13 cellular contexts compared by ENCODE assay signal in genomic region chr7:43058271-43059066, GRCh38. TPM values are rescaled to one million over a fixed set of nuclear protein-coding genes. Genes with fewer than 3 reads are reported as not detected.
DNase-seq lines count a peak whose midpoint lies in the region; ATAC-seq and TF ChIP-seq lines count a peak whose summit lies in the region.
"Had no signal": no experiment of that assay in that cellular context is flagged by ENCODE, and none has a peak within 500 bp of the region (broad histone marks: within the 10 kb centered on the region; RNA-seq: fewer than 3 reads in every experiment).

No MANE protein-coding gene starts in this region.

- no peak for TF ChIP-seq POLR2A in suprapubic skin (IDR thresholded peaks at IDR 0.05)

- H3K27me3 Mint-ChIP-seq in GM23338 (ENCODE audit: insufficient read depth, low read depth, poor library complexity) (no peaks in the 10 kb centered on the region), Calu3 (ENCODE audit: unreplicated experiment) (peaks cover 17% of the 10 kb centered on the region)
- H3K27me3 Mint-ChIP-seq: naive B cell had no signal

- H3K4me1 ChIP-seq in GM23338 (ENCODE audit: insufficient read depth) (peaks cover 16% of the 10 kb centered on the region), HUES6 (ENCODE audit: control insufficient read depth, insufficient read depth, low read length) (peaks cover 12% of the 10 kb centered on the region), suprapubic skin (no peaks in the 10 kb centered on the region)

- TF ChIP-seq CTCF in GM23338 (conservative IDR thresholded peaks at IDR 0.05; ENCODE audit: low read depth in 2 of 2) (no peak), suprapubic skin (IDR thresholded peaks at IDR 0.05) (no peak), Calu3 (IDR thresholded peaks at IDR 0.05; ENCODE audit: unreplicated experiment) (no peak)

- H3K4me2 ChIP-seq in GM23338: peak overlapping the region; percentile 76

- H3K9ac ChIP-seq in HUES6 (ENCODE audit: low read length): no peak overlapping the region

- H3K9me3 Mint-ChIP-seq in GM23338 (peaks cover 15% of the 10 kb centered on the region; the same call in 2 of the 3 replicates), Calu3 (ENCODE audit: low read depth, unreplicated experiment) (peaks cover 3% of the 10 kb centered on the region)

- no peak for TF ChIP-seq EP300 in suprapubic skin (IDR thresholded peaks at IDR 0.05)

- no peak overlapping the region for H3K27ac Mint-ChIP-seq in GM23338
- no peak overlapping the region for H3K27ac Mint-ChIP-seq in Calu3 (ENCODE audit: unreplicated experiment)

- no peaks in the 10 kb centered on the region for H3F3A ChIP-seq in GM23338 (replicated peaks; ENCODE audit: low read depth)

- H2AFZ ChIP-seq in GM23338: peak overlapping the region; percentile 72; the same call in 1 of the 2 replicates

- H3K36me3 ChIP-seq in GM23338 (ENCODE audit: insufficient read depth) (no peaks in the 10 kb centered on the region), HUES6 (ENCODE audit: control insufficient read depth, insufficient read depth, low read length) (no peaks in the 10 kb centered on the region; the same call in 1 of the 2 replicates), suprapubic skin (no peaks in the 10 kb centered on the region)

- BruUV-seq in Calu3 (replicated peaks; lab: Mats Ljungman, UMichigan): no TSS peak

- no peak for ATAC-seq in GM23338

- 0 out of 2 replicates have a peak, but pooled peaks cover 7% of the 10 kb centered on the region for H3K9me2 ChIP-seq in GM23338 (ENCODE audit: insufficient read depth)

- WGBS in suprapubic skin: 80% methylated on average over 5 of the region's 5 CpGs

- H3K4me1 Mint-ChIP-seq in GM23338: peaks cover 18% of the 10 kb centered on the region
- no peaks in the 10 kb centered on the region for H3K4me1 Mint-ChIP-seq in Calu3 (ENCODE audit: low read depth, unreplicated experiment)

- H3K4me3 ChIP-seq in GM23338 (peak overlapping the region; percentile 45), HUES6 (ENCODE audit: low read depth, low read length) (peak overlapping the region; percentile 50), suprapubic skin (peak overlapping the region; percentile 29)

- H3K4me3 Mint-ChIP-seq in GM23338: no peak overlapping the region
- no peak overlapping the region for H3K4me3 Mint-ChIP-seq in Calu3 (ENCODE audit: low read depth, unreplicated experiment)

- H3K36me3 Mint-ChIP-seq in GM23338 (ENCODE audit: low read depth) (peaks cover 9% of the 10 kb centered on the region; the same call in 1 of the 3 replicates), Calu3 (ENCODE audit: insufficient read depth, unreplicated experiment) (no peaks in the 10 kb centered on the region)
- H3K36me3 Mint-ChIP-seq: naive B cell had no signal

- H3K79me2 ChIP-seq in GM23338 (replicated peaks; ENCODE audit: insufficient read depth): no peaks in the 10 kb centered on the region

- H3K27ac ChIP-seq in GM23338 (ENCODE audit: low read depth): peak overlapping the region; percentile 63; the same call in 1 of the 2 replicates
- no peak overlapping the region for H3K27ac ChIP-seq in HUES6 (ENCODE audit: low read depth, low read length)
- H3K27ac ChIP-seq in suprapubic skin: no peak overlapping the region

- no peaks in the 10 kb centered on the region for H4K20me1 ChIP-seq in GM23338 (replicated peaks; ENCODE audit: insufficient read depth)

- DNase-seq in NCI-H1417 (lab: John Stamatoyannopoulos, UW): peak in 2 of 3 experiments; percentile 9 to 48
- no peak for DNase-seq in NCI-H1417 treated with DMSO at 0.1 percent for 48 hours (lab: John Stamatoyannopoulos, UW)
- no peak for DNase-seq in GM23338 (ENCODE audit: low spot score)
- no peak for DNase-seq in suprapubic skin (ENCODE audit: low spot score in 2 of 2)
- no peak for DNase-seq in activated naive CD4-positive, alpha-beta T cell treated with anti-CD3 and anti-CD28 coated beads, Interleukin-2, amount 50 U/mL, for 16 hours
- no peak for DNase-seq in activated CD4-positive, CD25-positive, alpha-beta regulatory T cell treated with anti-CD3 and anti-CD28 coated beads, Interleukin-2, amount 50 U/mL, for 72 hours
- no peak for DNase-seq in Calu3
- DNase-seq: activated CD4-positive, alpha-beta T cell treated with anti-CD3 and anti-CD28 coated beads, Interleukin-2, amount 50 U/mL, for 1 hour; effector memory CD4-positive, alpha-beta T cell; GDM1; naive B cell; NCI-H1092 had no signal

- CTCF ChIA-PET in Calu3 (lab: Charles Lee): no interaction called here

- intact Hi-C loops in Calu3 (cut with micrococcal nuclease; ENCODE audit: unreplicated experiment): no loop called here

- H3K27me3 ChIP-seq in GM23338 (ENCODE audit: insufficient read depth) (no peaks in the 10 kb centered on the region), HUES6 (ENCODE audit: control insufficient read depth, insufficient read depth, low read length) (no peaks in the 10 kb centered on the region), suprapubic skin (no peaks in the 10 kb centered on the region)

- H3K9me3 ChIP-seq in HUES6 (ENCODE audit: control insufficient read depth, insufficient read depth, low read depth, low read length) (peaks cover 11% of the 10 kb centered on the region), suprapubic skin (no peaks in the 10 kb centered on the region)

TF ChIP-seq in GM23338, 12 proteins besides CTCF, POLR2A, EP300 and RAD21:
- TF ChIP-seq POLR2AphosphoS5 (IDR thresholded peaks at IDR 0.05; ENCODE audit: low read depth) (no peak), ZNF331 (CRISPR knock-in tag; IDR thresholded peaks at IDR 0.05; ENCODE audit: low read depth) (no peak), STAT1 (IDR thresholded peaks at IDR 0.05; ENCODE audit: unreplicated experiment) (no peak), ETS1 (IDR thresholded peaks at IDR 0.05) (no peak), CREB1 (CRISPR knock-in tag; IDR thresholded peaks at IDR 0.05; ENCODE audit: low read depth) (no peak), JUNB (IDR thresholded peaks at IDR 0.05; ENCODE audit: unreplicated experiment) (no peak), NANOG (IDR thresholded peaks at IDR 0.05; ENCODE audit: borderline replicate concordance) (no peak), REST (IDR thresholded peaks at IDR 0.05; ENCODE audit: unreplicated experiment) (no peak), EZH2phosphoT487 (IDR thresholded peaks at IDR 0.05; ENCODE audit: unreplicated experiment) (no peak)

RNA-seq across cellular contexts. Expression of gene HECW1, which starts 54.0 kb away (rescaled TPM):
- 19.2 and 21.8 TPM in 2 replicates for total RNA-seq in GM23338 (2014; rRNA removed; shearing (Covaris generic))
- polyA plus RNA-seq in GM23338 (2016; fragmentation: Nextera tagmentation; extraction: Ambion mirVana): 6.1 and 11.0 TPM in 2 replicates
- total RNA-seq in suprapubic skin (under 1 TPM in 3 of 4 donors, not detected in 1; 0.17 to 0.73 (median 0.32) TPM), Calu3 (2022) (0.17 and 0.33 TPM in 2 replicates)

Comparison
In these comparisons a context has a peak if more than half of its experiments do, and no peak if none do; other contexts are left out.
1. DNase-seq: peak in NCI-H1417 (2 of 3); none in NCI-H1417 treated with DMSO at 0.1 percent for 48 hours (single experiment), GM23338 (single experiment), suprapubic skin (0 of 2), activated naive CD4-positive, alpha-beta T cell treated with anti-CD3 and anti-CD28 coated beads, Interleukin-2, amount 50 U/mL, for 16 hours (single experiment), activated CD4-positive, CD25-positive, alpha-beta regulatory T cell treated with anti-CD3 and anti-CD28 coated beads, Interleukin-2, amount 50 U/mL, for 72 hours (single experiment) and Calu3 (single experiment).
2. RNA of gene HECW1, which starts 54.0 kb away (total RNA-seq): 19.2 to 21.8 TPM in GM23338; 0.17 to 0.73 TPM in suprapubic skin and 0.17 to 0.33 TPM in Calu3; every median in the first group is over 10 times any median in the second.
3. Peak in every context shown above with its lines, with median percentiles within 50 percentile points of each other: H3K4me3 ChIP-seq.